16 cellular contexts compared by ENCODE assay signal in the genomic region with DNA sequence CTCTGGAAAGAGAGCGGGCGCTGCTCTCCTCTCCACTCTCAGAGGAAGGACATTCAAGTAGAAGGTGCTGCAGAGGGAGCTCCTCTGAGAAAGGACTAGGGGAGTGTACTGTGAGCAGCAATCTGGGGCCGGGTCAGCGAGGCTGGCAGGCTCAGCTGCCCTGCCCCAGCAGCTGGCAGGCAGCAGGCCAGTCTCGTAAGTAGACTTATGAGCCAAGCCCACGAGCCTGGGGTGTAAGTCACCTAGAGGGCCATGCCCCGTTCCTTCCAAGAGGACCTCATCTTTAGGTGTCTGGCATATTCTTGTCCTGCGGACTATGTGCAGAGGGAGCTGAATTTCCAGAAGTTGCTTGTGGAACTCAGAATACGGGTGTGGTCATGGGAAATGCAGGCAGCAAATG.
"Had no signal": no experiment of that assay in that cellular context is flagged by ENCODE, and none has a peak within 500 bp of the region (broad histone marks: within the 10 kb centered on the region; RNA-seq: fewer than 3 reads in every experiment).

No MANE protein-coding gene starts in this region.

- H3K27me3 Mint-ChIP-seq: activated CD4-positive, alpha-beta T cell treated with anti-CD3 and anti-CD28 coated beads for 36 hours; activated CD8-positive, alpha-beta T cell treated with anti-CD3 and anti-CD28 coated beads for 36 hours; T-cell had no signal

- H3K36me3 ChIP-seq: WERI-Rb-1 had no signal

- H2AFZ ChIP-seq: parathyroid adenoma had no signal

- H3K4me3 Mint-ChIP-seq: activated CD4-positive, alpha-beta T cell treated with anti-CD3 and anti-CD28 coated beads for 36 hours; activated CD8-positive, alpha-beta T cell treated with anti-CD3 and anti-CD28 coated beads for 36 hours; activated T-cell treated with anti-CD3 and anti-CD28 coated beads, Interleukin-2, amount 50 U/mL, for 72 hours; naive B cell; T-cell had no signal

- H3K27ac Mint-ChIP-seq: activated CD4-positive, alpha-beta T cell treated with anti-CD3 and anti-CD28 coated beads for 36 hours; activated CD8-positive, alpha-beta T cell treated with anti-CD3 and anti-CD28 coated beads for 36 hours; activated T-cell treated with anti-CD3 and anti-CD28 coated beads, Interleukin-2, amount 50 U/mL, for 72 hours; naive B cell; T-cell had no signal

- H3K79me2 ChIP-seq: parathyroid adenoma had no signal

- H3K4me1 Mint-ChIP-seq: activated CD4-positive, alpha-beta T cell treated with anti-CD3 and anti-CD28 coated beads for 36 hours; T-cell had no signal

- H3K27me3 ChIP-seq: esophagus muscularis mucosa, suprapubic skin had no signal

- H3K4me3 ChIP-seq: esophagus muscularis mucosa, SK-N-MC, suprapubic skin had no signal

- H3K4me1 ChIP-seq: parathyroid adenoma had no signal

- DNase-seq: activated CD4-positive, alpha-beta T cell treated with anti-CD3 and anti-CD28 coated beads for 36 hours; activated CD8-positive, alpha-beta memory T cell treated with anti-CD3 and anti-CD28 coated beads, Interleukin-2, amount 50 U/mL, for 4 hours; activated CD8-positive, alpha-beta T cell treated with anti-CD3 and anti-CD28 coated beads for 36 hours; activated naive CD4-positive, alpha-beta T cell treated with Interleukin-2 at 50 U/mL for 16 hours; activated T-cell treated with anti-CD3 and anti-CD28 coated beads, Interleukin-2, amount 50 U/mL, for 72 hours; cerebellar nuclear complex; naive B cell; retina; stimulated activated CD4-positive, alpha-beta T cell treated with anti-CD3 and anti-CD28 coated beads, Interleukin-2, amount 100 ng/mL, for 48 hours; stimulated activated naive CD4-positive, alpha-beta T cell treated with Interleukin-2 at 50 U/mL for 16 hours; T-cell had no signal

- H3K9me3 Mint-ChIP-seq: activated CD8-positive, alpha-beta T cell treated with anti-CD3 and anti-CD28 coated beads for 36 hours; T-cell had no signal

- H3K27ac ChIP-seq: esophagus muscularis mucosa, parathyroid adenoma, SK-N-MC, suprapubic skin, WERI-Rb-1 had no signal

- H3K36me3 Mint-ChIP-seq: naive B cell, T-cell had no signal

- ATAC-seq: activated CD4-positive, alpha-beta T cell treated with anti-CD3 and anti-CD28 coated beads for 36 hours; activated CD8-positive, alpha-beta T cell treated with anti-CD3 and anti-CD28 coated beads for 36 hours; activated T-cell treated with anti-CD3 and anti-CD28 coated beads, Interleukin-2, amount 50 U/mL, for 72 hours; T-cell had no signal

- H3K9me3 ChIP-seq: esophagus muscularis mucosa, suprapubic skin had no signal

- H3K9ac ChIP-seq: parathyroid adenoma had no signal
